In genomic region chr18:55510809-55511208, GRCh38 we compare ENCODE assay signal across 8 cellular contexts.
DNase-seq lines count a peak whose midpoint lies in the region; ATAC-seq and TF ChIP-seq lines count a peak whose summit lies in the region.

No MANE protein-coding gene starts in this region.

- H3K27me3 ChIP-seq in iPS-20b (ENCODE audit: insufficient read depth, low read length): no peaks in the 10 kb centered on the region

- H3K4me3 ChIP-seq in iPS-20b (ENCODE audit: low read length): no peak overlapping the region

- H3K9me3 ChIP-seq in iPS-20b (ENCODE audit: insufficient read depth, low read depth, low read length): no peaks in the 10 kb centered on the region

- peak; percentile 70 for DNase-seq in stromal cell of bone marrow (ENCODE audit: low read depth)
- DNase-seq in erythroblast (lab: John Stamatoyannopoulos, UW): no peak
- DNase-seq in NCI-H524 treated with DMSO at 0.1 percent for 48 hours (lab: John Stamatoyannopoulos, UW): no peak
- no peak for DNase-seq in NCI-H187 (lab: John Stamatoyannopoulos, UW)

- ATAC-seq in HG02943 (IDR thresholded peaks at IDR 0.05; ENCODE audit: low read depth, unreplicated experiment): peak; percentile 24
- ATAC-seq in GM19324 (IDR thresholded peaks at IDR 0.05; ENCODE audit: low FRiP score, unreplicated experiment): no peak

- peaks cover 36% of the 10 kb centered on the region for H3K4me1 ChIP-seq in iPS-20b (ENCODE audit: insufficient read depth, low read length)

- peak overlapping the region; percentile 18; the same call in 1 of the 2 replicates for H3K9ac ChIP-seq in iPS-20b (ENCODE audit: low read depth, low read length)

- H3K27ac ChIP-seq in angular gyrus (ENCODE audit: low read depth, low read length) (peak overlapping the region; percentile 4), iPS-20b (ENCODE audit: low read length) (peak overlapping the region; percentile 16)

- no peaks in the 10 kb centered on the region for H3K36me3 ChIP-seq in iPS-20b (ENCODE audit: insufficient read depth, low read depth, low read length)

- no peak for TF ChIP-seq POLR2A in erythroblast (IDR thresholded peaks at IDR 0.05; ENCODE audit: low read length)
